ENCODE assay signal across 17 cellular contexts in genomic region chr11:110971110-110971509, GRCh38.
DNase-seq lines count a peak whose midpoint lies in the region; ATAC-seq and TF ChIP-seq lines count a peak whose summit lies in the region.
"Had no signal": no experiment of that assay in that cellular context is flagged by ENCODE, and none has a peak within 500 bp of the region (broad histone marks: within the 10 kb centered on the region; RNA-seq: fewer than 3 reads in every experiment).

No MANE protein-coding gene starts in this region.

- no peaks in the 10 kb centered on the region for H3K79me1 ChIP-seq in IMR-90 (ENCODE audit: low read depth in 1 of 2, low read length in 2 of 2)

- dilution Hi-C loops in IMR-90 (cut with HindIII; ENCODE audit: low sequenced_read_pairs, unreplicated experiment), result no loop called here

- H3K27me3 ChIP-seq in IMR-90 (ENCODE audit: control insufficient read depth, insufficient read depth, low read length), result no peaks in the 10 kb centered on the region
- H3K27me3 ChIP-seq: MG63 had no signal

- peak overlapping the region; percentile 13 for H2BK20ac ChIP-seq in IMR-90 (ENCODE audit: low read depth, low read length)

- H3K14ac ChIP-seq in IMR-90 (replicated peaks; ENCODE audit: low read depth, low read length), result peak overlapping the region; percentile 41; the same call in 1 of the 2 replicates

- no peak for TF ChIP-seq RAD21 in IMR-90 (IDR thresholded peaks at IDR 0.05; ENCODE audit: low read length)

- no CpG with 5 or more reads among the region's 3 CpGs for WGBS in IMR-90 (ENCODE audit: extremely low coverage in 2 of 2, insufficient read length in 1 of 2), 2 experiments

- H3K23ac ChIP-seq in IMR-90 (ENCODE audit: low read depth, low read length), result no peak overlapping the region

- ATAC-seq in IMR-90 (ENCODE audit: low read depth) (peak; percentile 64), HG03280 (IDR thresholded peaks at IDR 0.05; ENCODE audit: unreplicated experiment) (no peak)
- ATAC-seq: activated T-cell treated with anti-CD3 and anti-CD28 coated beads, Interleukin-2, amount 50 U/mL, for 4 hours; mucosa of descending colon had no signal

- H3K9me1 ChIP-seq in IMR-90 (ENCODE audit: insufficient read depth, low read length), result no peaks in the 10 kb centered on the region; the same call in 1 of the 2 replicates

- H4K91ac ChIP-seq in IMR-90 (ENCODE audit: insufficient read depth, low read depth, low read length), result peak overlapping the region; percentile 35

- no TSS peak for BruUV-seq in IMR-90 (replicated peaks; lab: Mats Ljungman, UMichigan)

- peak; percentile 66 for DNase-seq in AG10803 (ENCODE audit: low read depth)
- peak; percentile 69 for DNase-seq in IMR-90
- peak; percentile 90 for DNase-seq in astrocyte of the hippocampus (ENCODE audit: low read depth, low spot score)
- DNase-seq in iris pigment epithelial cell (ENCODE audit: low read depth), result peak; percentile 96
- no peak for DNase-seq in posterior vena cava (ENCODE audit: low spot score)
- no peak for DNase-seq in cerebellar nuclear complex (lab: John Stamatoyannopoulos, UW)
- no peak for DNase-seq in C1 segment of cervical spinal cord (lab: John Stamatoyannopoulos, UW)
- DNase-seq: activated CD4-positive, alpha-beta T cell treated with anti-CD3 and anti-CD28 coated beads, Interleukin-2, amount 50 U/mL, for 1 hour; activated naive CD8-positive, alpha-beta T cell treated with anti-CD3 and anti-CD28 coated beads, Interleukin-2, amount 10 ng/mL, durations not matched to agents 7 days and 5 days; activated T-cell treated with anti-CD3 and anti-CD28 coated beads, Interleukin-2, amount 50 U/mL, for 4 hours; foreskin melanocyte; immature natural killer cell; MG63; mucosa of descending colon; posterior cingulate gyrus; SHP77 treated with DMSO at 0.1 percent for 48 hours had no signal

- peak overlapping the region; percentile 48 for H3K4ac ChIP-seq in IMR-90 (ENCODE audit: low read depth, low read length)

- H2BK120ac ChIP-seq in IMR-90 (ENCODE audit: low read depth, low read length), result peak overlapping the region; percentile 59

- CTCF ChIA-PET in IMR-90 (lab: Yijun Ruan, JAX), result interaction anchor here (0.6 kb wide), 1 partner anchor 74 kb away, joined by 3 read pairs; no protein-coding TSS in a partner anchor

- peaks cover 9% of the 10 kb centered on the region for H3K4me1 ChIP-seq in IMR-90 (ENCODE audit: control insufficient read depth, insufficient read depth, low read length)

- peak overlapping the region in 1 of 2 experiments; percentile 68; a peak in 1 of 4 replicates for H4K8ac ChIP-seq in IMR-90 (ENCODE audit: low read depth in 2 of 2, low read length in 2 of 2)

- TF ChIP-seq CTCF in AG10803 (conservative IDR thresholded peaks at IDR 0.05; ENCODE audit: low read length) (no peak), IMR-90 (conservative IDR thresholded peaks at IDR 0.05; ENCODE audit: low read depth, low read length) (no peak)

- H4K20me1 ChIP-seq in IMR-90 (ENCODE audit: insufficient read depth, low read length), result no peaks in the 10 kb centered on the region

- peak overlapping the region; percentile 71 for H2AK5ac ChIP-seq in IMR-90 (ENCODE audit: low read depth, low read length)

- H3K4me3 ChIP-seq in AG10803 (ENCODE audit: low read length) (no peak overlapping the region), IMR-90 (ENCODE audit: insufficient read depth, low read depth, low read length) (no peak overlapping the region)
- H3K4me3 ChIP-seq: MG63, mucosa of descending colon had no signal

- no peak overlapping the region for H4K5ac ChIP-seq in IMR-90 (ENCODE audit: low read depth, low read length)

- peak overlapping the region; percentile 14; the same call in 1 of the 2 replicates for H3K27ac ChIP-seq in IMR-90 (ENCODE audit: insufficient read depth, low read length)

- no peaks in the 10 kb centered on the region for H3K36me3 ChIP-seq in IMR-90 (ENCODE audit: control insufficient read depth, insufficient read depth, low read length)
- H3K36me3 ChIP-seq: MG63 had no signal

- no peak overlapping the region for H3K9ac ChIP-seq in IMR-90 (ENCODE audit: low read depth, low read length)

- H2BK5ac ChIP-seq in IMR-90 (ENCODE audit: low read depth, low read length, poor library complexity, severe bottlenecking), result peak overlapping the region; percentile 94

- H3K4me2 ChIP-seq in IMR-90 (ENCODE audit: low read depth, low read length), result no peak overlapping the region

- in situ Hi-C loops in IMR-90 (cut with MboI; ENCODE audit: low sequenced_read_pairs), result no loop called here

- intact Hi-C loops in IMR-90 (cut with micrococcal nuclease), result loop anchor here (5.0 kb wide), 1 partner anchor 259 kb away; the partner anchor contains the start of gene ARHGAP20
- intact Hi-C loops in posterior vena cava (cut with DNase I), result no loop called here

- H2AK9ac ChIP-seq in IMR-90 (replicated peaks; ENCODE audit: low read depth, low read length, poor library complexity), result no peak overlapping the region

- no peak overlapping the region; the same call in none of the 2 replicates for H3K18ac ChIP-seq in IMR-90 (ENCODE audit: low read depth, low read length)

- TF ChIP-seq POLR2A in IMR-90 (IDR thresholded peaks at IDR 0.05; ENCODE audit: low read depth, low read length), result no peak

- H3K9me3 ChIP-seq in IMR-90 (ENCODE audit: control insufficient read depth, insufficient read depth, low read length), result no peaks in the 10 kb centered on the region
- H3K9me3 ChIP-seq: MG63, mucosa of descending colon had no signal

- peak overlapping the region; percentile 60; the same call in 1 of the 3 replicates for H2BK15ac ChIP-seq in IMR-90 (ENCODE audit: low read depth, low read length)

- peak overlapping the region; percentile 38 for H2AFZ ChIP-seq in IMR-90 (replicated peaks; ENCODE audit: low read length, poor library complexity)

- no peak overlapping the region for H3K56ac ChIP-seq in IMR-90 (ENCODE audit: extremely low read depth, insufficient read depth, low read length)

- POLR2A ChIA-PET in IMR-90 (lab: Charles Lee; ENCODE audit: unreplicated experiment), result no interaction called here

TF ChIP-seq in IMR-90, 13 proteins besides CTCF, POLR2A, EP300 and RAD21:
- TF ChIP-seq CHD1 (IDR thresholded peaks at IDR 0.05; ENCODE audit: low read depth, low read length) (no peak), MAFK (IDR thresholded peaks at IDR 0.05; ENCODE audit: low read depth, low read length) (no peak), NFE2L2 (IDR thresholded peaks at IDR 0.05; ENCODE audit: low read depth, low read length) (0 out of 2 replicates have a peak, but pooled peaks have one; percentile 2), RCOR1 (IDR thresholded peaks at IDR 0.05; ENCODE audit: insufficient replicate concordance, low read length) (no peak)

Comparison
In these comparisons a context has a peak if more than half of its experiments do, and no peak if none do; other contexts are left out.
1. DNase-seq: peak in AG10803 (single experiment), IMR-90 (single experiment), astrocyte of the hippocampus (single experiment) and iris pigment epithelial cell (single experiment); none in posterior vena cava (single experiment), cerebellar nuclear complex (0 of 2) and C1 segment of cervical spinal cord (0 of 14).